In the genomic region with DNA sequence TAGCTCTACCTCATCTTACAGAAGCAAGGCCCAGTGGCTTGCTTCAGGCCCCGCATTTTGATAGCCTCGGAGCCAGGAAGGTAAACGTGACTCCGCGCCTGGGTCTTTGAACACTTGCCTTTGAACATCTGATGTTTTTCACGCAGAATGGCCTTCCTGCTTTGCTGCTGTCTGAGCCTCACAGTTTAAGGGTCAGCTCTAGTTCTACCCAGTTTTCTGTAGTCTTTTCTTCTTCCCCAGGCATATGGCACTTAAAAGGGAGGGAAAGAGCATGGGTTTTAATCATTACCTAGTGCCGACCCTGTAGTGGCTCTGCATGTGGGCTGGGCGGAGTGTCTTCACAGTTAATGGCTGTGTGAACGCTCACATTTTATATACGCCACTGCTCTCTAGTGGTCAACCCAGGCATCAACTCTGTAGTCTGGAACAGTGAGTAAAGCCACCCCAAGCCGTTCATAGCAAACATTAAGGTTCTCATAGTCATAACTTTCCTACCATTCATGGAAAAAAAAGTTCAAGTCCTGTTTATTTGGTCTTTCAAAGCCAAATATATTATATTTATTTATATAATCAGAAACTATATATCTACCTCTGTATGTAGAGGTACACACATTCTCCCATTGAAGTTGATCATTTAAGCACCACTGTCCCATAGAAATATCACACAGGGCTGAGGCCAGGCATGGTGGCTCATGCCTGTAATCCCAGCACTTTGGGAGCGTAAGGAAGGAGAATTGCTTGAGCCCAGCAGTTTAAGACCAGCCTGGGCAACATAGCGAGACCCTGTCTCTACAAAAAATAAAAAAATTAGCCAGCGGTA, we compare ENCODE assay signal across 1 cellular context.
TF ChIP-seq lines count a peak whose summit lies in the region.

No MANE protein-coding gene starts in this region.

TF ChIP-seq in K562, 482 proteins besides CTCF, POLR2A, EP300 and RAD21 (continued from another document):
- TF ChIP-seq, protein P1, sequence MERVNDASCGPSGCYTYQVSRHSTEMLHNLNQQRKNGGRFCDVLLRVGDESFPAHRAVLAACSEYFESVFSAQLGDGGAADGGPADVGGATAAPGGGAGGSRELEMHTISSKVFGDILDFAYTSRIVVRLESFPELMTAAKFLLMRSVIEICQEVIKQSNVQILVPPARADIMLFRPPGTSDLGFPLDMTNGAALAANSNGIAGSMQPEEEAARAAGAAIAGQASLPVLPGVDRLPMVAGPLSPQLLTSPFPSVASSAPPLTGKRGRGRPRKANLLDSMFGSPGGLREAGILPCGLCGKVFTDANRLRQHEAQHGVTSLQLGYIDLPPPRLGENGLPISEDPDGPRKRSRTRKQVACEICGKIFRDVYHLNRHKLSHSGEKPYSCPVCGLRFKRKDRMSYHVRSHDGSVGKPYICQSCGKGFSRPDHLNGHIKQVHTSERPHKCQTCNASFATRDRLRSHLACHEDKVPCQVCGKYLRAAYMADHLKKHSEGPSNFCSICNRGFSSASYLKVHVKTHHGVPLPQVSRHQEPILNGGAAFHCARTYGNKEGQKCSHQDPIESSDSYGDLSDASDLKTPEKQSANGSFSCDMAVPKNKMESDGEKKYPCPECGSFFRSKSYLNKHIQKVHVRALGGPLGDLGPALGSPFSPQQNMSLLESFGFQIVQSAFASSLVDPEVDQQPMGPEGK (CRISPR knock-in tag; IDR thresholded peaks at IDR 0.05; ENCODE audit: borderline replicate concordance) = no peak
- peak; percentile 49; the same call in 1 of the 2 replicates for TF ChIP-seq RB1 (IDR thresholded peaks at IDR 0.05; ENCODE audit: low read depth)
- TF ChIP-seq JUND (IDR thresholded peaks at IDR 0.05; ENCODE audit: borderline replicate concordance, low read depth, low read length) = peak; percentile 32; the same call in 1 of the 2 replicates
- TF ChIP-seq JUND (tag; IDR thresholded peaks at IDR 0.05; ENCODE audit: borderline replicate concordance, low read depth, low read length) = no peak; the same call in 2 of the 3 replicates
- TF ChIP-seq BRD9 (IDR thresholded peaks at IDR 0.05; ENCODE audit: low read depth, partially characterized antibody) = peak; percentile 44
- TF ChIP-seq SP1 (CRISPR knock-in tag; IDR thresholded peaks at IDR 0.05) = no peak
- TF ChIP-seq, protein P2, sequence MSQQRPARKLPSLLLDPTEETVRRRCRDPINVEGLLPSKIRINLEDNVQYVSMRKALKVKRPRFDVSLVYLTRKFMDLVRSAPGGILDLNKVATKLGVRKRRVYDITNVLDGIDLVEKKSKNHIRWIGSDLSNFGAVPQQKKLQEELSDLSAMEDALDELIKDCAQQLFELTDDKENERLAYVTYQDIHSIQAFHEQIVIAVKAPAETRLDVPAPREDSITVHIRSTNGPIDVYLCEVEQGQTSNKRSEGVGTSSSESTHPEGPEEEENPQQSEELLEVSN (IDR thresholded peaks at IDR 0.05; ENCODE audit: borderline replicate concordance in 1 of 2, extremely low read depth in 1 of 2, insufficient read depth in 1 of 2, insufficient read length in 1 of 2, low read depth in 1 of 2, low read length in 1 of 2, poor library complexity in 1 of 2, severe bottlenecking in 1 of 2) = peak in 1 of 2 experiments; percentile 62
- TF ChIP-seq SMAD4 (CRISPR knock-in tag; conservative IDR thresholded peaks at IDR 0.05) = 0 out of 2 replicates have a peak, but pooled peaks have one; percentile 27
- TF ChIP-seq CC2D1A (IDR thresholded peaks at IDR 0.05) = peak; percentile 76
- 0 out of 2 replicates have a peak, but pooled peaks have one; percentile 11 for TF ChIP-seq CXXC5 (CRISPR knock-in tag; IDR thresholded peaks at IDR 0.05)
- TF ChIP-seq, protein P3, sequence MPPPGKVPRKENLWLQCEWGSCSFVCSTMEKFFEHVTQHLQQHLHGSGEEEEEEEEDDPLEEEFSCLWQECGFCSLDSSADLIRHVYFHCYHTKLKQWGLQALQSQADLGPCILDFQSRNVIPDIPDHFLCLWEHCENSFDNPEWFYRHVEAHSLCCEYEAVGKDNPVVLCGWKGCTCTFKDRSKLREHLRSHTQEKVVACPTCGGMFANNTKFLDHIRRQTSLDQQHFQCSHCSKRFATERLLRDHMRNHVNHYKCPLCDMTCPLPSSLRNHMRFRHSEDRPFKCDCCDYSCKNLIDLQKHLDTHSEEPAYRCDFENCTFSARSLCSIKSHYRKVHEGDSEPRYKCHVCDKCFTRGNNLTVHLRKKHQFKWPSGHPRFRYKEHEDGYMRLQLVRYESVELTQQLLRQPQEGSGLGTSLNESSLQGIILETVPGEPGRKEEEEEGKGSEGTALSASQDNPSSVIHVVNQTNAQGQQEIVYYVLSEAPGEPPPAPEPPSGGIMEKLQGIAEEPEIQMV (tag; conservative IDR thresholded peaks at IDR 0.05; ENCODE audit: low read depth) = no peak
- no peak for TF ChIP-seq NFRKB (IDR thresholded peaks at IDR 0.05; ENCODE audit: low read depth)
- peak in 2 of 3 experiments; percentile 63 to 81 for TF ChIP-seq YY1 (IDR thresholded peaks at IDR 0.05; ENCODE audit: borderline replicate concordance in 1 of 3, control insufficient read depth in 1 of 3, extremely low read depth in 1 of 3, insufficient read depth in 3 of 3, insufficient read length in 1 of 3, insufficient replicate concordance in 2 of 3, low read depth in 1 of 3, low read length in 2 of 3)
- TF ChIP-seq, protein P4, sequence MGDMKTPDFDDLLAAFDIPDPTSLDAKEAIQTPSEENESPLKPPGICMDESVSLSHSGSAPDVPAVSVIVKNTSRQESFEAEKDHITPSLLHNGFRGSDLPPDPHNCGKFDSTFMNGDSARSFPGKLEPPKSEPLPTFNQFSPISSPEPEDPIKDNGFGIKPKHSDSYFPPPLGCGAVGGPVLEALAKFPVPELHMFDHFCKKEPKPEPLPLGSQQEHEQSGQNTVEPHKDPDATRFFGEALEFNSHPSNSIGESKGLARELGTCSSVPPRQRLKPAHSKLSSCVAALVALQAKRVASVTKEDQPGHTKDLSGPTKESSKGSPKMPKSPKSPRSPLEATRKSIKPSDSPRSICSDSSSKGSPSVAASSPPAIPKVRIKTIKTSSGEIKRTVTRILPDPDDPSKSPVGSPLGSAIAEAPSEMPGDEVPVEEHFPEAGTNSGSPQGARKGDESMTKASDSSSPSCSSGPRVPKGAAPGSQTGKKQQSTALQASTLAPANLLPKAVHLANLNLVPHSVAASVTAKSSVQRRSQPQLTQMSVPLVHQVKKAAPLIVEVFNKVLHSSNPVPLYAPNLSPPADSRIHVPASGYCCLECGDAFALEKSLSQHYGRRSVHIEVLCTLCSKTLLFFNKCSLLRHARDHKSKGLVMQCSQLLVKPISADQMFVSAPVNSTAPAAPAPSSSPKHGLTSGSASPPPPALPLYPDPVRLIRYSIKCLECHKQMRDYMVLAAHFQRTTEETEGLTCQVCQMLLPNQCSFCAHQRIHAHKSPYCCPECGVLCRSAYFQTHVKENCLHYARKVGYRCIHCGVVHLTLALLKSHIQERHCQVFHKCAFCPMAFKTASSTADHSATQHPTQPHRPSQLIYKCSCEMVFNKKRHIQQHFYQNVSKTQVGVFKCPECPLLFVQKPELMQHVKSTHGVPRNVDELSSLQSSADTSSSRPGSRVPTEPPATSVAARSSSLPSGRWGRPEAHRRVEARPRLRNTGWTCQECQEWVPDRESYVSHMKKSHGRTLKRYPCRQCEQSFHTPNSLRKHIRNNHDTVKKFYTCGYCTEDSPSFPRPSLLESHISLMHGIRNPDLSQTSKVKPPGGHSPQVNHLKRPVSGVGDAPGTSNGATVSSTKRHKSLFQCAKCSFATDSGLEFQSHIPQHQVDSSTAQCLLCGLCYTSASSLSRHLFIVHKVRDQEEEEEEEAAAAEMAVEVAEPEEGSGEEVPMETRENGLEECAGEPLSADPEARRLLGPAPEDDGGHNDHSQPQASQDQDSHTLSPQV (IDR thresholded peaks at IDR 0.05) = peak; percentile 46; the same call in 1 of the 2 replicates
- TF ChIP-seq HCFC1 (IDR thresholded peaks at IDR 0.05; ENCODE audit: low read depth, low read length) = no peak
- TF ChIP-seq, protein P5, sequence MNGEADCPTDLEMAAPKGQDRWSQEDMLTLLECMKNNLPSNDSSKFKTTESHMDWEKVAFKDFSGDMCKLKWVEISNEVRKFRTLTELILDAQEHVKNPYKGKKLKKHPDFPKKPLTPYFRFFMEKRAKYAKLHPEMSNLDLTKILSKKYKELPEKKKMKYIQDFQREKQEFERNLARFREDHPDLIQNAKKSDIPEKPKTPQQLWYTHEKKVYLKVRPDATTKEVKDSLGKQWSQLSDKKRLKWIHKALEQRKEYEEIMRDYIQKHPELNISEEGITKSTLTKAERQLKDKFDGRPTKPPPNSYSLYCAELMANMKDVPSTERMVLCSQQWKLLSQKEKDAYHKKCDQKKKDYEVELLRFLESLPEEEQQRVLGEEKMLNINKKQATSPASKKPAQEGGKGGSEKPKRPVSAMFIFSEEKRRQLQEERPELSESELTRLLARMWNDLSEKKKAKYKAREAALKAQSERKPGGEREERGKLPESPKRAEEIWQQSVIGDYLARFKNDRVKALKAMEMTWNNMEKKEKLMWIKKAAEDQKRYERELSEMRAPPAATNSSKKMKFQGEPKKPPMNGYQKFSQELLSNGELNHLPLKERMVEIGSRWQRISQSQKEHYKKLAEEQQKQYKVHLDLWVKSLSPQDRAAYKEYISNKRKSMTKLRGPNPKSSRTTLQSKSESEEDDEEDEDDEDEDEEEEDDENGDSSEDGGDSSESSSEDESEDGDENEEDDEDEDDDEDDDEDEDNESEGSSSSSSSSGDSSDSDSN (IDR thresholded peaks at IDR 0.05; ENCODE audit: borderline replicate concordance in 1 of 2, low read depth in 2 of 2, low read length in 2 of 2) = no peak
- peak; percentile 76 for TF ChIP-seq ARID2 (IDR thresholded peaks at IDR 0.05)
- TF ChIP-seq MEIS2 (IDR thresholded peaks at IDR 0.05; ENCODE audit: partially characterized antibody) = no peak
- 0 out of 2 replicates have a peak, but pooled peaks have one; percentile 24 for TF ChIP-seq ATF7 (IDR thresholded peaks at IDR 0.05)
- TF ChIP-seq L3MBTL2 (IDR thresholded peaks at IDR 0.05) = peak; percentile 79
